Comparison of ENCODE assay signal across 14 cellular contexts in the genomic region with DNA sequence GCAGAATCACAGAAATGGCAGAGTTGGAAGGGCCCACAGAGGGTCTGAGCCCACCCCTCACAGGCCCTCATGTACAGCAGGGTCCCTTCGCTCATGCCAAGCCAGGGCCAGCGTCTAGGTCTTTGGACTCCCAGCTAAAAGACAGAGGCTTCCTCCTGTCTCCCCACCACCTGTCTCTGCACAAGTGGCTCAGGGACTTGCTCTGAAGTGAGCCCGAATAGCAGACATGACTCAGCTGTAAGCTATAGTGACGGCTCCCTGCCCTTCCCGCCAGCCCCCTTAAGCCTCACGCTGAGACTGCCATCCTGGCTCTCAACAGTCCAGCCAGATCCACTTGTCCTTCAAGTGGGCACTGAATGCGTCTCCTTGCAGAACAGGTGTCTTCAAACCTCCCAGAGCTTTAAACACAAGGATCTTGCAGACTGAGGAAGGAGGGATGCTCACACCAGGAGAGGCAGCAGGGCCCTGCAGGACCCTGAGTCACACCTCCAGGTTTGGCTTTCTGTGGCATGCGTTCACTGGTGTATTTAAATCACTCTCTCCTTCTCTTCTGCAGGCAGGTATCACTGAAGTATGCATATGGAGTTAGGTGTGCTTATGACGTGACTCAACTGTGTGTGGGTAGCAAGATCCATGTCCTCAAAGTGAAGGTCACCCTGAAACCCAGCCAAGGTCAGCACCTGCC.
"Had no signal": no experiment of that assay in that cellular context is flagged by ENCODE, and none has a peak within 500 bp of the region (broad histone marks: within the 10 kb centered on the region; RNA-seq: fewer than 3 reads in every experiment).

No MANE protein-coding gene starts in this region.

- H3K36me3 ChIP-seq: breast epithelium, esophagus muscularis mucosa, ovary, suprapubic skin, upper lobe of left lung had no signal

- DNase-seq: activated CD4-positive, alpha-beta T cell treated with anti-CD3 and anti-CD28 coated beads, Interleukin-2, amount 10 ng/mL, durations not matched to agents 24 days and 14 days; activated T-cell treated with anti-CD3 and anti-CD28 coated beads, Interleukin-2, amount 50 U/mL, for 4 hours; nephron progenitor cell; ovary; stimulated activated CD4-positive, alpha-beta T cell treated with anti-CD3 and anti-CD28 coated beads, Interleukin-2, amount 100 ng/mL, for 48 hours; stimulated activated naive CD8-positive, alpha-beta T cell treated with anti-CD3 and anti-CD28 coated beads, Interleukin-15, Interleukin-2, amounts not matched to agents 100 U/mL and 50 U/mL, for 24 hours; T-cell; upper lobe of left lung had no signal

- H3K4me1 ChIP-seq: breast epithelium, esophagus muscularis mucosa, upper lobe of left lung had no signal

- H3K36me3 Mint-ChIP-seq: T-cell had no signal

- H3K27ac Mint-ChIP-seq: activated CD4-positive, alpha-beta T cell treated with anti-CD3 and anti-CD28 coated beads, Interleukin-2, amount 10 ng/mL, durations not matched to agents 24 days and 14 days; nephron progenitor cell; T-cell had no signal

- H3K9me3 Mint-ChIP-seq: activated T-cell treated with anti-CD3 and anti-CD28 coated beads, Interleukin-2, amount 50 U/mL, for 4 hours; nephron progenitor cell; T-cell had no signal

- ATAC-seq: activated T-cell treated with anti-CD3 and anti-CD28 coated beads, Interleukin-2, amount 50 U/mL, for 4 hours; left lobe of liver; stimulated activated naive CD8-positive, alpha-beta T cell treated with anti-CD3 and anti-CD28 coated beads, Interleukin-15, Interleukin-2, amounts not matched to agents 100 U/mL and 50 U/mL, for 24 hours; T-cell had no signal

- H3K4me3 Mint-ChIP-seq: activated CD4-positive, alpha-beta T cell treated with anti-CD3 and anti-CD28 coated beads, Interleukin-2, amount 10 ng/mL, durations not matched to agents 24 days and 14 days; activated T-cell treated with anti-CD3 and anti-CD28 coated beads, Interleukin-2, amount 50 U/mL, for 4 hours; nephron progenitor cell; T-cell had no signal

- H3K27me3 ChIP-seq: breast epithelium, ovary, upper lobe of left lung had no signal

- H3K4me3 ChIP-seq: breast epithelium, dorsolateral prefrontal cortex, esophagus muscularis mucosa, ovary, suprapubic skin, upper lobe of left lung had no signal

- H3K27ac ChIP-seq: breast epithelium, dorsolateral prefrontal cortex, esophagus muscularis mucosa, ovary, suprapubic skin, upper lobe of left lung, VCaP had no signal

- H3K9me3 ChIP-seq: breast epithelium, esophagus muscularis mucosa, ovary, suprapubic skin, upper lobe of left lung had no signal
